In the genomic region with DNA sequence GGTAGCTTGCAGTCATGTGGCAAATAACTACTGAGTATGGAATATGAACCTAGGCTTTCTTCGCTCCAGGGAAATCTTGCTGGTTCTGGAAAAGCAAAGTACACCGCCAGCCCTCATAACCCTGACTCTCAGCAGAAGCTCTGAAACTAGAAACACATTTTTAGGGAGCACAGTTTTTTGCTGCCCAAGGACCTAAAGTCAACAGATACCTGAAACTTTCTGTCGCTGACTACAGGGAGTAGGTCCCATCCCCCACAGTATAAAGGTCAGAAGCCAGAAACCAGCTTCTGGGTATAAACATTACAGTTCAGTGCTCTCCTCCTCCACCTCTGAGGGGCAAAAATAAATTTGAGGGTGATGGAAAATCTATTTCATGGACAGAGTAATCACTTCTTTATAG, we compare ENCODE assay signal across 19 cellular contexts. TPM values are rescaled to one million over a fixed set of nuclear protein-coding genes. Genes with fewer than 3 reads are reported as not detected.
A peak's percentile ranks its signal among the peaks of the same experiment; 100 is the strongest.
DNase-seq lines count a peak whose midpoint lies in the region; ATAC-seq and TF ChIP-seq lines count a peak whose summit lies in the region.
"Had no signal": no experiment of that assay in that cellular context is flagged by ENCODE, and none has a peak within 500 bp of the region (broad histone marks: within the 10 kb centered on the region; RNA-seq: fewer than 3 reads in every experiment).

No MANE protein-coding gene starts in this region.

- H3K36me3 ChIP-seq in aorta (ENCODE audit: control insufficient read depth in 1 of 2, insufficient read depth in 2 of 2, low read length in 1 of 2) = no peaks in the 10 kb centered on the region
- H3K36me3 ChIP-seq: lower lobe of right lung had no signal

- peaks cover 63% of the 10 kb centered on the region for H3K4me1 Mint-ChIP-seq in activated T-cell treated with anti-CD3 and anti-CD28 coated beads, Interleukin-2, amount 50 U/mL, for 72 hours (ENCODE audit: low read depth)
- H3K4me1 Mint-ChIP-seq in T-helper 17 cell = peaks cover 33% of the 10 kb centered on the region
- H3K4me1 Mint-ChIP-seq in stimulated activated naive CD8-positive, alpha-beta T cell treated with anti-CD3 and anti-CD28 coated beads, Interleukin-15, Interleukin-2, amounts not matched to agents 100 ng/mL and 50 ng/mL, for 24 hours (ENCODE audit: low read depth) = peaks cover 61% of the 10 kb centered on the region

- H3K27ac ChIP-seq in coronary artery = no peak overlapping the region
- H3K27ac ChIP-seq in aorta (ENCODE audit: low read depth in 1 of 2, low read length in 2 of 2) = no peak overlapping the region
- H3K27ac ChIP-seq: gastroesophageal sphincter, lower lobe of right lung, vagina had no signal

- H3K27ac Mint-ChIP-seq in activated T-cell treated with anti-CD3 and anti-CD28 coated beads, Interleukin-2, amount 50 U/mL, for 72 hours = peak overlapping the region; percentile 63
- peak overlapping the region; percentile 96 for H3K27ac Mint-ChIP-seq in T-helper 17 cell
- H3K27ac Mint-ChIP-seq in stimulated activated naive CD8-positive, alpha-beta T cell treated with anti-CD3 and anti-CD28 coated beads, Interleukin-15, Interleukin-2, amounts not matched to agents 100 ng/mL and 50 ng/mL, for 24 hours = peak overlapping the region; percentile 34
- H3K27ac Mint-ChIP-seq: activated naive CD4-positive, alpha-beta T cell treated with anti-CD3 and anti-CD28 coated beads, Interleukin-2, amount 10 ng/mL, durations not matched to agents 7 days and 5 days had no signal

- H3K9me3 ChIP-seq in T-helper 17 cell (ENCODE audit: control insufficient read depth, low read length, poor library complexity, severe bottlenecking) (no peaks in the 10 kb centered on the region), aorta (ENCODE audit: control insufficient read depth, low read length) (no peaks in the 10 kb centered on the region)
- H3K9me3 ChIP-seq: gastroesophageal sphincter, lower lobe of right lung, vagina had no signal

- H3K36me3 Mint-ChIP-seq in activated T-cell treated with anti-CD3 and anti-CD28 coated beads, Interleukin-2, amount 50 U/mL, for 72 hours (ENCODE audit: insufficient read depth in 2 of 2) = peaks cover 0 to 6% of the 10 kb centered on the region in 2 donors
- H3K36me3 Mint-ChIP-seq in T-helper 17 cell (ENCODE audit: low read depth) = no peaks in the 10 kb centered on the region
- peaks cover 29% of the 10 kb centered on the region for H3K36me3 Mint-ChIP-seq in stimulated activated naive CD8-positive, alpha-beta T cell treated with anti-CD3 and anti-CD28 coated beads, Interleukin-15, Interleukin-2, amounts not matched to agents 100 ng/mL and 50 ng/mL, for 24 hours (ENCODE audit: low read depth)

- H3K4me1 ChIP-seq in aorta (ENCODE audit: control insufficient read depth in 1 of 2, insufficient read depth in 2 of 2, low read length in 2 of 2) = peaks cover 0 to 2% of the 10 kb centered on the region in 2 donors

- no peaks in the 10 kb centered on the region for H3K27me3 Mint-ChIP-seq in activated T-cell treated with anti-CD3 and anti-CD28 coated beads, Interleukin-2, amount 50 U/mL, for 72 hours (ENCODE audit: low read depth)
- H3K27me3 Mint-ChIP-seq in T-helper 17 cell = no peaks in the 10 kb centered on the region
- H3K27me3 Mint-ChIP-seq in stimulated activated naive CD8-positive, alpha-beta T cell treated with anti-CD3 and anti-CD28 coated beads, Interleukin-15, Interleukin-2, amounts not matched to agents 100 ng/mL and 50 ng/mL, for 24 hours = no peaks in the 10 kb centered on the region
- H3K27me3 Mint-ChIP-seq: activated naive CD4-positive, alpha-beta T cell treated with anti-CD3 and anti-CD28 coated beads, Interleukin-2, amount 10 ng/mL, durations not matched to agents 7 days and 5 days; dendritic cell treated with granulocyte-macrophage colony-stimulating factor and Interleukin-4, amounts not matched to agents 40 ng/mL and 50 ng/mL, for 4 days had no signal

- no peak for TF ChIP-seq CTCF in coronary artery (IDR thresholded peaks at IDR 0.05)

- 88 to 91% methylated on average over 3 of the region's 3 CpGs for WGBS in aorta, 2 donors

- no peak for ATAC-seq in activated T-cell treated with anti-CD3 and anti-CD28 coated beads, Interleukin-2, amount 50 U/mL, for 72 hours (replicated peaks in 1 of 2)
- ATAC-seq in T-helper 17 cell (no peak), aorta (ENCODE audit: low FRiP score) (no peak)
- ATAC-seq: gastroesophageal sphincter, lower lobe of right lung had no signal

- intact Hi-C loops in aorta (cut with DNase I) = loop anchor here in 1 of 2 donors (5.0 kb wide), 1 partner anchor 592 kb away; no protein-coding TSS in a partner anchor

- no peaks in the 10 kb centered on the region for H3K27me3 ChIP-seq in aorta (ENCODE audit: control insufficient read depth in 1 of 2, insufficient read depth in 2 of 2, low read length in 1 of 2)
- H3K27me3 ChIP-seq: gastroesophageal sphincter, vagina had no signal

- peak overlapping the region; percentile 70 to 93 for H3K4me3 Mint-ChIP-seq in activated T-cell treated with anti-CD3 and anti-CD28 coated beads, Interleukin-2, amount 50 U/mL, for 72 hours
- H3K4me3 Mint-ChIP-seq in T-helper 17 cell = peak overlapping the region; percentile 15
- H3K4me3 Mint-ChIP-seq in stimulated activated naive CD8-positive, alpha-beta T cell treated with anti-CD3 and anti-CD28 coated beads, Interleukin-15, Interleukin-2, amounts not matched to agents 100 ng/mL and 50 ng/mL, for 24 hours = peak overlapping the region; percentile 31
- H3K4me3 Mint-ChIP-seq: activated naive CD4-positive, alpha-beta T cell treated with anti-CD3 and anti-CD28 coated beads, Interleukin-2, amount 10 ng/mL, durations not matched to agents 7 days and 5 days; dendritic cell treated with granulocyte-macrophage colony-stimulating factor and Interleukin-4, amounts not matched to agents 40 ng/mL and 50 ng/mL, for 4 days had no signal

- DNase-seq in activated T-cell treated with anti-CD3 and anti-CD28 coated beads, Interleukin-2, amount 50 U/mL, for 72 hours = no peak
- DNase-seq in activated T-cell treated with anti-CD3 and anti-CD28 coated beads for 4 hours (no peak), T-helper 17 cell (no peak), left kidney (ENCODE audit: low read depth, low spot score) (peak; percentile 85), coronary artery (ENCODE audit: low spot score) (no peak), foreskin melanocyte (no peak), aorta (no peak)
- DNase-seq: activated CD8-positive, alpha-beta memory T cell treated with anti-CD3 and anti-CD28 coated beads, Interleukin-2, amount 50 U/mL, for 4 hours; activated naive CD4-positive, alpha-beta T cell treated with anti-CD3 and anti-CD28 coated beads, Interleukin-2, amount 10 ng/mL, durations not matched to agents 7 days and 5 days; lower lobe of right lung; NCI-H1930; NCI-H510A; SIG-M5; stimulated activated CD4-positive, alpha-beta T cell treated with anti-CD3 and anti-CD28 coated beads, Interleukin-15, amount 100 ng/mL, for 24 hours had no signal

- no peak overlapping the region for H3K4me3 ChIP-seq in coronary artery
- H3K4me3 ChIP-seq in aorta (ENCODE audit: low read length in 2 of 2) = no peak overlapping the region
- H3K4me3 ChIP-seq: gastroesophageal sphincter, lower lobe of right lung, vagina had no signal

- no peaks in the 10 kb centered on the region for H3K9me3 Mint-ChIP-seq in activated T-cell treated with anti-CD3 and anti-CD28 coated beads, Interleukin-2, amount 50 U/mL, for 72 hours
- no peaks in the 10 kb centered on the region for H3K9me3 Mint-ChIP-seq in stimulated activated naive CD8-positive, alpha-beta T cell treated with anti-CD3 and anti-CD28 coated beads, Interleukin-15, Interleukin-2, amounts not matched to agents 100 ng/mL and 50 ng/mL, for 24 hours
- H3K9me3 Mint-ChIP-seq: activated naive CD4-positive, alpha-beta T cell treated with anti-CD3 and anti-CD28 coated beads, Interleukin-2, amount 10 ng/mL, durations not matched to agents 7 days and 5 days; dendritic cell treated with granulocyte-macrophage colony-stimulating factor and Interleukin-4, amounts not matched to agents 40 ng/mL and 50 ng/mL, for 4 days; T-helper 2 cell treated with Interferon-gamma antibody and Interleukin-4, amounts not matched to agents 5 μg/mL and 100 μg/mL, for 36 hours had no signal

RNA-seq across cellular contexts. Expression of a gene that starts 3.0 kb away (rescaled TPM):
- total RNA-seq in activated T-cell treated with anti-CD3 and anti-CD28 coated beads, Interleukin-2, amount 50 U/mL, for 72 hours = 10 to 100 TPM; 56.1 to 68.0 TPM
- total RNA-seq in T-helper 17 cell (10 to 100 TPM; 24.3 to 26.1 TPM), aorta (10 to 100 TPM; 61.7 to 64.7 TPM)
- 100 to 1,000 TPM; 168 to 210 TPM for polyA plus RNA-seq in aorta

RNA-seq across cellular contexts. Expression of a gene that starts 16.4 kb away (rescaled TPM):
- total RNA-seq in activated T-cell treated with anti-CD3 and anti-CD28 coated beads, Interleukin-2, amount 50 U/mL, for 72 hours = 100 to 1,000 TPM; 133 to 157 TPM
- total RNA-seq in T-helper 17 cell (100 to 1,000 TPM; 115 to 117 TPM), aorta (100 to 1,000 TPM; 120 to 140 TPM)
- 10 to 100 TPM; 18.7 to 19.0 TPM for polyA plus RNA-seq in aorta

Comparison
In these comparisons a context has a peak if more than half of its experiments do, and no peak if none do; other contexts are left out.
1. H3K27ac Mint-ChIP-seq: peak in every context shown above with its lines; median percentile 96 in T-helper 17 cell; 63 in activated T-cell treated with anti-CD3 and anti-CD28 coated beads, Interleukin-2, amount 50 U/mL, for 72 hours; 34 in stimulated activated naive CD8-positive, alpha-beta T cell treated with anti-CD3 and anti-CD28 coated beads, Interleukin-15, Interleukin-2, amounts not matched to agents 100 ng/mL and 50 ng/mL, for 24 hours.
2. H3K4me3 Mint-ChIP-seq: peak in every context shown above with its lines; median percentile 82 in activated T-cell treated with anti-CD3 and anti-CD28 coated beads, Interleukin-2, amount 50 U/mL, for 72 hours; 31 in stimulated activated naive CD8-positive, alpha-beta T cell treated with anti-CD3 and anti-CD28 coated beads, Interleukin-15, Interleukin-2, amounts not matched to agents 100 ng/mL and 50 ng/mL, for 24 hours; 15 in T-helper 17 cell.